In genomic region chr4:1881709-1882108, GRCh38 we compare ENCODE assay signal across 1 cellular context.
TF ChIP-seq lines count a peak whose summit lies in the region.

No MANE protein-coding gene starts in this region.

TF ChIP-seq in HepG2, 621 proteins besides CTCF, POLR2A, EP300 and RAD21:
- TF ChIP-seq, protein P1, sequence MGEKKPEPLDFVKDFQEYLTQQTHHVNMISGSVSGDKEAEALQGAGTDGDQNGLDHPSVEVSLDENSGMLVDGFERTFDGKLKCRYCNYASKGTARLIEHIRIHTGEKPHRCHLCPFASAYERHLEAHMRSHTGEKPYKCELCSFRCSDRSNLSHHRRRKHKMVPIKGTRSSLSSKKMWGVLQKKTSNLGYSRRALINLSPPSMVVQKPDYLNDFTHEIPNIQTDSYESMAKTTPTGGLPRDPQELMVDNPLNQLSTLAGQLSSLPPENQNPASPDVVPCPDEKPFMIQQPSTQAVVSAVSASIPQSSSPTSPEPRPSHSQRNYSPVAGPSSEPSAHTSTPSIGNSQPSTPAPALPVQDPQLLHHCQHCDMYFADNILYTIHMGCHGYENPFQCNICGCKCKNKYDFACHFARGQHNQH (CRISPR knock-in tag; IDR thresholded peaks at IDR 0.05) = no peak
- TF ChIP-seq CERS6 (CRISPR knock-in tag; IDR thresholded peaks at IDR 0.05) (no peak), BATF2 (CRISPR knock-in tag; IDR thresholded peaks at IDR 0.05) (no peak)
- TF ChIP-seq, protein P2, sequence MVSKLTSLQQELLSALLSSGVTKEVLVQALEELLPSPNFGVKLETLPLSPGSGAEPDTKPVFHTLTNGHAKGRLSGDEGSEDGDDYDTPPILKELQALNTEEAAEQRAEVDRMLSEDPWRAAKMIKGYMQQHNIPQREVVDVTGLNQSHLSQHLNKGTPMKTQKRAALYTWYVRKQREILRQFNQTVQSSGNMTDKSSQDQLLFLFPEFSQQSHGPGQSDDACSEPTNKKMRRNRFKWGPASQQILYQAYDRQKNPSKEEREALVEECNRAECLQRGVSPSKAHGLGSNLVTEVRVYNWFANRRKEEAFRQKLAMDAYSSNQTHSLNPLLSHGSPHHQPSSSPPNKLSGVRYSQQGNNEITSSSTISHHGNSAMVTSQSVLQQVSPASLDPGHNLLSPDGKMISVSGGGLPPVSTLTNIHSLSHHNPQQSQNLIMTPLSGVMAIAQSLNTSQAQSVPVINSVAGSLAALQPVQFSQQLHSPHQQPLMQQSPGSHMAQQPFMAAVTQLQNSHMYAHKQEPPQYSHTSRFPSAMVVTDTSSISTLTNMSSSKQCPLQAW (CRISPR knock-in tag; IDR thresholded peaks at IDR 0.05) = no peak
